ENCODE assay signal across 29 cellular contexts in genomic region chr2:156706576-156706975, GRCh38.
"Had no signal": no experiment of that assay in that cellular context is flagged by ENCODE, and none has a peak within 500 bp of the region (broad histone marks: within the 10 kb centered on the region; RNA-seq: fewer than 3 reads in every experiment).

No MANE protein-coding gene starts in this region.

- H3K9me3 ChIP-seq: colonic mucosa, esophagus muscularis mucosa, esophagus squamous epithelium, gastrocnemius medialis, gastroesophageal sphincter, heart left ventricle had no signal

- H3K27me3 ChIP-seq: colonic mucosa, esophagus muscularis mucosa, esophagus squamous epithelium, foreskin keratinocyte, gastrocnemius medialis, gastroesophageal sphincter, heart left ventricle, heart right ventricle had no signal

- H3K9me3 Mint-ChIP-seq: dendritic cell treated with granulocyte-macrophage colony-stimulating factor and Interleukin-4, amounts not matched to agents 40 ng/mL and 50 ng/mL, for 4 days; effector memory CD8-positive, alpha-beta T cell had no signal

- H3K4me3 ChIP-seq: colonic mucosa, coronary artery, dorsolateral prefrontal cortex, esophagus muscularis mucosa, esophagus squamous epithelium, gastrocnemius medialis, gastroesophageal sphincter, heart left ventricle, heart right ventricle had no signal

- H3K4me1 ChIP-seq: colonic mucosa had no signal

- H3K36me3 ChIP-seq: colonic mucosa, esophagus muscularis mucosa, esophagus squamous epithelium, gastrocnemius medialis, gastroesophageal sphincter, heart left ventricle, heart right ventricle had no signal

- H3K27me3 Mint-ChIP-seq: dendritic cell treated with granulocyte-macrophage colony-stimulating factor and Interleukin-4, amounts not matched to agents 40 ng/mL and 50 ng/mL, for 4 days had no signal

- H3K27ac ChIP-seq: colonic mucosa, coronary artery, dorsolateral prefrontal cortex, epithelial cell of prostate, esophagus muscularis mucosa, esophagus squamous epithelium, foreskin keratinocyte, gastrocnemius medialis, gastroesophageal sphincter, heart left ventricle, heart right ventricle had no signal

- H3K27ac Mint-ChIP-seq: dendritic cell treated with granulocyte-macrophage colony-stimulating factor and Interleukin-4, amounts not matched to agents 40 ng/mL and 50 ng/mL, for 4 days; effector memory CD8-positive, alpha-beta T cell; endodermal cell had no signal

- DNase-seq: colonic mucosa; cortex of kidney; dermis blood vessel endothelial cell; dorsolateral prefrontal cortex; effector CD4-positive, alpha-beta T cell; effector CD8-positive, alpha-beta T cell; effector memory CD4-positive, alpha-beta T cell; effector memory CD8-positive, alpha-beta T cell; endodermal cell; erythroblast; esophagus squamous epithelium; foreskin fibroblast; foreskin keratinocyte; foreskin melanocyte; gastrocnemius medialis; glutamatergic neuron; head of caudate nucleus; heart left ventricle; heart right ventricle had no signal

- ATAC-seq: effector memory CD8-positive, alpha-beta T cell; esophagus mucosa; foreskin keratinocyte; gastrocnemius medialis; gastroesophageal sphincter; heart left ventricle; heart right ventricle had no signal

- H3K4me3 Mint-ChIP-seq: dendritic cell treated with granulocyte-macrophage colony-stimulating factor and Interleukin-4, amounts not matched to agents 40 ng/mL and 50 ng/mL, for 4 days; effector memory CD8-positive, alpha-beta T cell; endodermal cell had no signal

- FAIRE-seq: colon, endometrium, endothelial cell of umbilical vein, frontal cortex had no signal
